In genomic region chr11:71433648-71434450, GRCh38 we compare ENCODE assay signal across 13 cellular contexts. TPM values are rescaled to one million over a fixed set of nuclear protein-coding genes. Genes with fewer than 3 reads are reported as not detected.
DNase-seq lines count a peak whose midpoint lies in the region; ATAC-seq and TF ChIP-seq lines count a peak whose summit lies in the region.
"Had no signal": no experiment of that assay in that cellular context is flagged by ENCODE, and none has a peak within 500 bp of the region (broad histone marks: within the 10 kb centered on the region; RNA-seq: fewer than 3 reads in every experiment).

No MANE protein-coding gene starts in this region.

- no peaks in the 10 kb centered on the region for H4K20me1 ChIP-seq in neural progenitor cell (ENCODE audit: low read depth)

- peaks cover 3% of the 10 kb centered on the region for H3K4me1 Mint-ChIP-seq in neural progenitor cell
- H3K4me1 Mint-ChIP-seq: activated T-helper 17 cell treated with anti-CD3 and anti-CD28 coated beads, Interleukin-2, amount 50 U/mL, for 72 hours had no signal

- peaks cover 12% of the 10 kb centered on the region for H3K36me3 Mint-ChIP-seq in neural progenitor cell
- H3K36me3 Mint-ChIP-seq in activated naive CD4-positive, alpha-beta T cell treated with anti-CD3 and anti-CD28 coated beads, Interleukin-2, amount 50 U/mL, for 72 hours: peaks cover 0 to 6% of the 10 kb centered on the region in 2 donors

- H3K4me3 Mint-ChIP-seq in neural progenitor cell: no peak overlapping the region
- H3K4me3 Mint-ChIP-seq: activated T-helper 17 cell treated with anti-CD3 and anti-CD28 coated beads, Interleukin-2, amount 50 U/mL, for 72 hours; mesothelial cell of epicardium had no signal

- H3K27ac ChIP-seq in mucosa of rectum (ENCODE audit: low read depth in 2 of 2, low read length in 2 of 2): peak overlapping the region; percentile 67 to 70
- H3K27ac ChIP-seq in neural progenitor cell: no peak overlapping the region

- ATAC-seq in Right ventricle myocardium inferior: peak; percentile 65
- no peak for ATAC-seq in activated naive CD4-positive, alpha-beta T cell treated with anti-CD3 and anti-CD28 coated beads, Interleukin-2, amount 50 U/mL, for 72 hours
- ATAC-seq: activated T-helper 17 cell treated with anti-CD3 and anti-CD28 coated beads, Interleukin-2, amount 50 U/mL, for 72 hours had no signal

- H3K27me3 ChIP-seq in mucosa of rectum (ENCODE audit: control insufficient read depth in 2 of 2, insufficient read depth in 2 of 2, low read length in 2 of 2): no peaks in the 10 kb centered on the region
- H3K27me3 ChIP-seq in neural progenitor cell: no peaks in the 10 kb centered on the region

- H3K36me3 ChIP-seq in mucosa of rectum (ENCODE audit: control insufficient read depth in 2 of 2, insufficient read depth in 2 of 2, low read length in 2 of 2): peaks cover 6 to 7% of the 10 kb centered on the region in 2 donors
- H3K36me3 ChIP-seq in neural progenitor cell: no peaks in the 10 kb centered on the region

- H3K9me3 ChIP-seq in mucosa of rectum (ENCODE audit: control insufficient read depth in 2 of 2, low read length in 2 of 2) (no peaks in the 10 kb centered on the region), neural progenitor cell (ENCODE audit: low read depth) (no peaks in the 10 kb centered on the region)

- H3K9me3 Mint-ChIP-seq in neural progenitor cell: peaks cover 3% of the 10 kb centered on the region
- no peaks in the 10 kb centered on the region for H3K9me3 Mint-ChIP-seq in activated naive CD4-positive, alpha-beta T cell treated with anti-CD3 and anti-CD28 coated beads, Interleukin-2, amount 50 U/mL, for 72 hours
- H3K9me3 Mint-ChIP-seq: activated T-helper 17 cell treated with anti-CD3 and anti-CD28 coated beads, Interleukin-2, amount 50 U/mL, for 72 hours had no signal

- no peak for TF ChIP-seq CTCF in neural progenitor cell (IDR thresholded peaks at IDR 0.05)

- H3K27me3 Mint-ChIP-seq in neural progenitor cell (ENCODE audit: insufficient read depth, low read depth): no peaks in the 10 kb centered on the region

- intact Hi-C loops in Right ventricle myocardium inferior (cut with DNase I) (loop anchor here (10.0 kb wide), 1 partner anchor 491 kb away; the partner anchor contains the start of genes RNF121 and XNDC1N), cardiac septum (cut with DNase I) (no loop called here)

- H3K9ac ChIP-seq in mucosa of rectum (ENCODE audit: low read depth in 1 of 2, low read length in 2 of 2) (peak overlapping the region in 1 of 2 donors; percentile 65), neural progenitor cell (no peak overlapping the region)

- no peaks in the 10 kb centered on the region for H3K79me2 ChIP-seq in neural progenitor cell (ENCODE audit: low read depth)

- no peak overlapping the region for H3K27ac Mint-ChIP-seq in neural progenitor cell
- H3K27ac Mint-ChIP-seq in activated naive CD4-positive, alpha-beta T cell treated with anti-CD3 and anti-CD28 coated beads, Interleukin-2, amount 50 U/mL, for 72 hours: no peak overlapping the region
- H3K27ac Mint-ChIP-seq: activated T-helper 17 cell treated with anti-CD3 and anti-CD28 coated beads, Interleukin-2, amount 50 U/mL, for 72 hours; mesothelial cell of epicardium had no signal

- H3K4me1 ChIP-seq in mucosa of rectum (ENCODE audit: control insufficient read depth in 2 of 2, insufficient read depth in 2 of 2, low read length in 2 of 2): peaks cover 15 to 21% of the 10 kb centered on the region in 2 donors
- H3K4me1 ChIP-seq in neural progenitor cell: no peaks in the 10 kb centered on the region

- DNase-seq in Right ventricle myocardium inferior (ENCODE audit: missing footprints) (peak; percentile 84), cardiac septum (ENCODE audit: low spot score) (no peak), fibroblast of gingiva (ENCODE audit: low read depth) (peak; percentile 27), neural progenitor cell (ENCODE audit: low spot score) (no peak), GM19240 (ENCODE audit: insufficient read length, low spot score) (no peak), OCI-M1 (lab: John Stamatoyannopoulos, UW) (no peak)
- DNase-seq in activated naive CD4-positive, alpha-beta T cell treated with anti-CD3 and anti-CD28 coated beads, Interleukin-2, amount 50 U/mL, for 72 hours (ENCODE audit: low spot score in 2 of 2): no peak
- DNase-seq: dermis blood vessel endothelial cell, DMS79 treated with DMSO at 0.1 percent for 48 hours, NCI-H2081 had no signal

- H3K4me3 ChIP-seq in mucosa of rectum (ENCODE audit: low read length in 2 of 2) (peak overlapping the region in 1 of 2 donors; percentile 10), neural progenitor cell (no peak overlapping the region)

- peaks cover 4% of the 10 kb centered on the region for H3F3A ChIP-seq in neural progenitor cell (ENCODE audit: low read depth)

- H2AFZ ChIP-seq in neural progenitor cell (replicated peaks): no peak overlapping the region

- H3K4me2 ChIP-seq in neural progenitor cell: no peak overlapping the region

RNA-seq across cellular contexts. Expression of gene DHCR7, which starts 14.3 kb away (rescaled TPM):
- total RNA-seq in Right ventricle myocardium inferior (46.3 TPM), cardiac septum (31.2 TPM), neural progenitor cell (ENCODE audit: low replicate concordance) (36.7 and 69.8 TPM in 2 replicates)
- 10 to 100 TPM; 41.4 to 54.1 TPM for total RNA-seq in activated naive CD4-positive, alpha-beta T cell treated with anti-CD3 and anti-CD28 coated beads, Interleukin-2, amount 50 U/mL, for 72 hours

RNA-seq across cellular contexts. Expression of gene NADSYN1, which starts 19.2 kb away (rescaled TPM):
- total RNA-seq in Right ventricle myocardium inferior (22.1 TPM), cardiac septum (22.0 TPM), neural progenitor cell (ENCODE audit: low replicate concordance) (25.0 and 40.0 TPM in 2 replicates)
- 100 to 1,000 TPM; 102 to 135 TPM for total RNA-seq in activated naive CD4-positive, alpha-beta T cell treated with anti-CD3 and anti-CD28 coated beads, Interleukin-2, amount 50 U/mL, for 72 hours

Comparison
In these comparisons a context has a peak if more than half of its experiments do, and no peak if none do; other contexts are left out.
1. DNase-seq: peak in Right ventricle myocardium inferior (single experiment) and fibroblast of gingiva (single experiment); none in cardiac septum (single experiment), neural progenitor cell (single experiment), activated naive CD4-positive, alpha-beta T cell treated with anti-CD3 and anti-CD28 coated beads, Interleukin-2, amount 50 U/mL, for 72 hours (0 of 2), GM19240 (single experiment) and OCI-M1 (single experiment).